In the genomic region with DNA sequence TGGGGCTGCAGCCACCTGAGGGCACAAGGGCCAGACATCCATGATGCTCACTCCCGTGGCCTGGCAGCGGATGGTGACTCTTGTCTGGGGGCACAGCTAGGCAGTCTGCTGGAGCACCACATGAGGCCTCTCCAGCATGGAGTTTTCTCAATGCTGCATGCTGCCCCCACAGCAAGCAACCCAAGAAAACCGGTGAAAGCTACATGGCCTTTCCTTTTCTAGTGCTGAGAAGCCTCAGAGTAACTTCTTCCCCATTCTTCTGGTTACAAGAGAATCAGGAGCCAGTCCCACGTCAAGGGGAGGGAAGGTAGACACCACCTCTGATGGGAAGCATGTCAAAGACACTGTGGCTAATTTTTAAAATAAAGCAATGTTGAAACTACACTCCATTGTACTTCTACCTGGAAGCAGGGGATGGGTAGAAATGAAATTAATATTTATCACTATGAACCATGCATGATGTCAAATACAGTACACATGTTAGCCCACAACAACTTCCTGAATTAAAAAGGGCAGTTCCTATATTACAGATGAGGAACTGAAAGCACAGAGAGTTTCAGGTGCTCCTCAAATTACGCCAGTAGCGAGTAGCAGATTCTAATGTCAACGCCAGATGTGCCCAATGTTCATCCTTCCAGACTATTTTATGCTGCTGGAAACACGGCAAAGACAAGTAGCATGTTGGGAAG, we compare ENCODE assay signal across 13 cellular contexts.
DNase-seq lines count a peak whose midpoint lies in the region; ATAC-seq and TF ChIP-seq lines count a peak whose summit lies in the region.
"Had no signal": no experiment of that assay in that cellular context is flagged by ENCODE, and none has a peak within 500 bp of the region (broad histone marks: within the 10 kb centered on the region; RNA-seq: fewer than 3 reads in every experiment).

No MANE protein-coding gene starts in this region.

- CTCF ChIA-PET in RWPE1 (lab: Yijun Ruan, JAX): interaction anchor here (0.6 kb wide), 1 partner anchor 1169 kb away, joined by 3 read pairs; no protein-coding TSS in a partner anchor

- no peak overlapping the region for H3K27ac ChIP-seq in RWPE1

- DNase-seq in RPMI8226 (peak; percentile 74), sciatic nerve (ENCODE audit: low spot score) (no peak), RWPE1 (ENCODE audit: low spot score) (no peak), pons (ENCODE audit: low spot score) (no peak), nucleus accumbens (lab: John Stamatoyannopoulos, UW) (no peak)
- DNase-seq: activated gamma-delta T cell treated with Interleukin-2 at 50 U/mL for 16 hours; CD4-positive, alpha-beta T cell; GOT3; kidney; retina had no signal

- intact Hi-C loops in sciatic nerve (cut with DNase I): no loop called here

- ATAC-seq in GM18502 (IDR thresholded peaks at IDR 0.05; ENCODE audit: poor library complexity, unreplicated experiment): peak; percentile 99
- ATAC-seq in GM21515 (IDR thresholded peaks at IDR 0.05; ENCODE audit: unreplicated experiment): peak; percentile 99
- peak; percentile 97 for ATAC-seq in HG03159 (IDR thresholded peaks at IDR 0.05; ENCODE audit: unreplicated experiment)
- no peak for ATAC-seq in sciatic nerve

- POLR2A ChIA-PET in RWPE1 (lab: Yijun Ruan, JAX; ENCODE audit: low non-redundant PET): no interaction called here

- TF ChIP-seq CTCF in RWPE1 (conservative IDR thresholded peaks at IDR 0.05; ENCODE audit: low read depth): no peak
